23 cellular contexts compared by ENCODE assay signal in genomic region chr16:84159800-84160199, GRCh38. TPM values are rescaled to one million over a fixed set of nuclear protein-coding genes. Genes with fewer than 3 reads are reported as not detected.
A peak's percentile ranks its signal among the peaks of the same experiment; 100 is the strongest.
DNase-seq lines count a peak whose midpoint lies in the region; ATAC-seq, FAIRE-seq and TF ChIP-seq lines count a peak whose summit lies in the region.
"Had no signal": no experiment of that assay in that cellular context is flagged by ENCODE, and none has a peak within 500 bp of the region (broad histone marks: within the 10 kb centered on the region; RNA-seq: fewer than 3 reads in every experiment).

No MANE protein-coding gene starts in this region.

- no peak for TF ChIP-seq CTCF in SK-N-SH (IDR thresholded peaks at IDR 0.05)

- ATAC-seq in SK-N-SH treated with all-trans-retinoic acid at 6 μM for 48 hours, result no peak
- ATAC-seq in HG03280 (IDR thresholded peaks at IDR 0.05; ENCODE audit: unreplicated experiment), result no peak
- ATAC-seq: A549; CD8-positive, alpha-beta T cell; GM12878 had no signal

- no peak for DNase-seq in SK-N-SH
- DNase-seq in medulla oblongata (ENCODE audit: extremely low spot score), result no peak
- DNase-seq: AML-193; CD4-positive, alpha-beta T cell; CD8-positive, alpha-beta T cell; DMS 273 treated with DMSO at 0.1 percent for 48 hours; DMS153; DMS53; DMS79; DND-41; EL; GDM1 had no signal

- peak; percentile 33 for FAIRE-seq in endometrium (lab: Jason Lieb, UNC)
- FAIRE-seq: GM12878, GM12892, GM18507 had no signal

- no peaks in the 10 kb centered on the region for H3F3A ChIP-seq in SK-N-SH (replicated peaks; ENCODE audit: insufficient read depth)

- H3K9me3 ChIP-seq in SK-N-SH, result no peaks in the 10 kb centered on the region
- H3K9me3 ChIP-seq: A549; BLaER1 treated with 17β-estradiol and CSF1 and Interleukin-3, amounts not matched to agents 10 nM and 100 nM had no signal

- 21% methylated on average over 1 of the region's 1 CpG for WGBS in SK-N-SH (ENCODE audit: low lambda C conversion rate)

- TF ChIP-seq EP300 in SK-N-SH (IDR thresholded peaks at IDR 0.05; ENCODE audit: borderline replicate concordance in 1 of 2, low read depth in 1 of 2, low read length in 1 of 2), result no peak

- H3K9ac ChIP-seq in SK-N-SH, result no peak overlapping the region
- H3K9ac ChIP-seq: BLaER1 treated with 17β-estradiol and CSF1 and Interleukin-3, amounts not matched to agents 10 nM and 100 nM had no signal

- H3K27ac ChIP-seq in SK-N-SH (ENCODE audit: low read depth in 2 of 2, low read length in 1 of 2), result no peak overlapping the region
- H3K27ac ChIP-seq: 22Rv1; A549; BLaER1 treated with 17β-estradiol and CSF1 and Interleukin-3, amounts not matched to agents 10 nM and 100 nM; C4-2B had no signal

- no peaks in the 10 kb centered on the region for H4K20me1 ChIP-seq in SK-N-SH (ENCODE audit: insufficient read depth)
- H4K20me1 ChIP-seq: BLaER1 treated with 17β-estradiol and CSF1 and Interleukin-3, amounts not matched to agents 10 nM and 100 nM had no signal

- peaks cover 0 to 2% of the 10 kb centered on the region in 2 experiments; a peak in 1 of 4 replicates for H3K4me1 ChIP-seq in SK-N-SH (ENCODE audit: control insufficient read depth in 1 of 2, insufficient read depth in 2 of 2, low read depth in 1 of 2, low read length in 1 of 2)
- H3K4me1 ChIP-seq: A549 had no signal

- POLR2A ChIA-PET in SK-N-SH (lab: Yijun Ruan, JAX), result no interaction called here

- H3K4me2 ChIP-seq in SK-N-SH, result 0 out of 2 replicates have a peak overlapping the region, but pooled peaks have one; percentile 46
- H3K4me2 ChIP-seq: A549; BLaER1 treated with 17β-estradiol and CSF1 and Interleukin-3, amounts not matched to agents 10 nM and 100 nM had no signal

- peaks cover 21% of the 10 kb centered on the region; the same call in 1 of the 2 replicates for H3K27me3 ChIP-seq in SK-N-SH (ENCODE audit: insufficient read depth)
- H3K27me3 ChIP-seq: BLaER1 treated with 17β-estradiol and CSF1 and Interleukin-3, amounts not matched to agents 10 nM and 100 nM had no signal

- no peak overlapping the region for H2AFZ ChIP-seq in SK-N-SH (ENCODE audit: low read depth)

- H3K36me3 ChIP-seq in SK-N-SH (replicated peaks in 1 of 2; ENCODE audit: control insufficient read depth in 1 of 2, insufficient read depth in 2 of 2, low read length in 1 of 2), result no peaks in the 10 kb centered on the region
- H3K36me3 ChIP-seq: BLaER1 treated with 17β-estradiol and CSF1 and Interleukin-3, amounts not matched to agents 10 nM and 100 nM had no signal

- H3K4me3 ChIP-seq in SK-N-SH (ENCODE audit: low read depth in 2 of 2, low read length in 1 of 2), result no peak overlapping the region
- H3K4me3 ChIP-seq: A549; BLaER1 treated with 17β-estradiol and CSF1 and Interleukin-3, amounts not matched to agents 10 nM and 100 nM; GM12878 had no signal

- H3K79me2 ChIP-seq in SK-N-SH (ENCODE audit: insufficient read depth), result no peaks in the 10 kb centered on the region

- TF ChIP-seq RAD21 in SK-N-SH (IDR thresholded peaks at IDR 0.05; ENCODE audit: low read length), result no peak

- no peaks in the 10 kb centered on the region for H3K9me2 ChIP-seq in SK-N-SH

- CTCF ChIA-PET in SK-N-SH (lab: Yijun Ruan, JAX), result interaction anchor here (1.3 to 1.9 kb wide), 2 partner anchors 15 to 203 kb away, joined by 5 to 6 read pairs; no protein-coding TSS in a partner anchor

TF ChIP-seq in SK-N-SH, 30 proteins besides CTCF, POLR2A, EP300 and RAD21 (continues in another document):
- TF ChIP-seq SMC3 (IDR thresholded peaks at IDR 0.05; ENCODE audit: low read depth, low read length) (no peak), FOXJ3 (CRISPR knock-in tag; IDR thresholded peaks at IDR 0.05) (no peak), USF2 (IDR thresholded peaks at IDR 0.05; ENCODE audit: borderline replicate concordance, low read depth, low read length) (no peak), JUND (IDR thresholded peaks at IDR 0.05) (no peak), RFX5 (IDR thresholded peaks at IDR 0.05; ENCODE audit: low read length) (no peak)
- TF ChIP-seq, protein P1, sequence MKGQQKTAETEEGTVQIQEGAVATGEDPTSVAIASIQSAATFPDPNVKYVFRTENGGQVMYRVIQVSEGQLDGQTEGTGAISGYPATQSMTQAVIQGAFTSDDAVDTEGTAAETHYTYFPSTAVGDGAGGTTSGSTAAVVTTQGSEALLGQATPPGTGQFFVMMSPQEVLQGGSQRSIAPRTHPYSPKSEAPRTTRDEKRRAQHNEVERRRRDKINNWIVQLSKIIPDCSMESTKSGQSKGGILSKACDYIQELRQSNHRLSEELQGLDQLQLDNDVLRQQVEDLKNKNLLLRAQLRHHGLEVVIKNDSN (IDR thresholded peaks at IDR 0.05; ENCODE audit: borderline replicate concordance, low read depth), result no peak

TF ChIP-seq in SK-N-SH treated with all-trans-retinoic acid at 6 μM for 48 hours, 23 proteins besides CTCF, POLR2A, EP300 and RAD21:
- TF ChIP-seq ZNF8 (CRISPR knock-in tag; IDR thresholded peaks at IDR 0.05) (no peak), TOX (CRISPR knock-in tag; IDR thresholded peaks at IDR 0.05; ENCODE audit: borderline replicate concordance) (no peak), ZFP3 (CRISPR knock-in tag; IDR thresholded peaks at IDR 0.05) (no peak), RARB (CRISPR knock-in tag; IDR thresholded peaks at IDR 0.05) (no peak), ZC3H10 (CRISPR knock-in tag; IDR thresholded peaks at IDR 0.05) (no peak), GLIS3 (CRISPR knock-in tag; IDR thresholded peaks at IDR 0.05) (no peak), ZNF70 (CRISPR knock-in tag; IDR thresholded peaks at IDR 0.05) (no peak), BACH2 (CRISPR knock-in tag; IDR thresholded peaks at IDR 0.05; ENCODE audit: borderline replicate concordance) (no peak), SNAI2 (CRISPR knock-in tag; IDR thresholded peaks at IDR 0.05) (no peak), ZNF565 (CRISPR knock-in tag; conservative IDR thresholded peaks at IDR 0.05; ENCODE audit: low read depth) (no peak), ZFP30 (CRISPR knock-in tag; IDR thresholded peaks at IDR 0.05) (no peak), ESRRG (CRISPR knock-in tag; IDR thresholded peaks at IDR 0.05) (no peak)
- TF ChIP-seq, protein P2, sequence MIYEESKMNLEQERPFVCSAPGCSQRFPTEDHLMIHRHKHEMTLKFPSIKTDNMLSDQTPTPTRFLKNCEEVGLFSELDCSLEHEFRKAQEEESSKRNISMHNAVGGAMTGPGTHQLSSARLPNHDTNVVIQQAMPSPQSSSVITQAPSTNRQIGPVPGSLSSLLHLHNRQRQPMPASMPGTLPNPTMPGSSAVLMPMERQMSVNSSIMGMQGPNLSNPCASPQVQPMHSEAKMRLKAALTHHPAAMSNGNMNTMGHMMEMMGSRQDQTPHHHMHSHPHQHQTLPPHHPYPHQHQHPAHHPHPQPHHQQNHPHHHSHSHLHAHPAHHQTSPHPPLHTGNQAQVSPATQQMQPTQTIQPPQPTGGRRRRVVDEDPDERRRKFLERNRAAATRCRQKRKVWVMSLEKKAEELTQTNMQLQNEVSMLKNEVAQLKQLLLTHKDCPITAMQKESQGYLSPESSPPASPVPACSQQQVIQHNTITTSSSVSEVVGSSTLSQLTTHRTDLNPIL (CRISPR knock-in tag; IDR thresholded peaks at IDR 0.05; ENCODE audit: low read depth), result no peak
- TF ChIP-seq, protein P3, sequence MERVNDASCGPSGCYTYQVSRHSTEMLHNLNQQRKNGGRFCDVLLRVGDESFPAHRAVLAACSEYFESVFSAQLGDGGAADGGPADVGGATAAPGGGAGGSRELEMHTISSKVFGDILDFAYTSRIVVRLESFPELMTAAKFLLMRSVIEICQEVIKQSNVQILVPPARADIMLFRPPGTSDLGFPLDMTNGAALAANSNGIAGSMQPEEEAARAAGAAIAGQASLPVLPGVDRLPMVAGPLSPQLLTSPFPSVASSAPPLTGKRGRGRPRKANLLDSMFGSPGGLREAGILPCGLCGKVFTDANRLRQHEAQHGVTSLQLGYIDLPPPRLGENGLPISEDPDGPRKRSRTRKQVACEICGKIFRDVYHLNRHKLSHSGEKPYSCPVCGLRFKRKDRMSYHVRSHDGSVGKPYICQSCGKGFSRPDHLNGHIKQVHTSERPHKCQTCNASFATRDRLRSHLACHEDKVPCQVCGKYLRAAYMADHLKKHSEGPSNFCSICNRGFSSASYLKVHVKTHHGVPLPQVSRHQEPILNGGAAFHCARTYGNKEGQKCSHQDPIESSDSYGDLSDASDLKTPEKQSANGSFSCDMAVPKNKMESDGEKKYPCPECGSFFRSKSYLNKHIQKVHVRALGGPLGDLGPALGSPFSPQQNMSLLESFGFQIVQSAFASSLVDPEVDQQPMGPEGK (CRISPR knock-in tag; IDR thresholded peaks at IDR 0.05; ENCODE audit: borderline replicate concordance), result no peak
- TF ChIP-seq, protein P4, sequence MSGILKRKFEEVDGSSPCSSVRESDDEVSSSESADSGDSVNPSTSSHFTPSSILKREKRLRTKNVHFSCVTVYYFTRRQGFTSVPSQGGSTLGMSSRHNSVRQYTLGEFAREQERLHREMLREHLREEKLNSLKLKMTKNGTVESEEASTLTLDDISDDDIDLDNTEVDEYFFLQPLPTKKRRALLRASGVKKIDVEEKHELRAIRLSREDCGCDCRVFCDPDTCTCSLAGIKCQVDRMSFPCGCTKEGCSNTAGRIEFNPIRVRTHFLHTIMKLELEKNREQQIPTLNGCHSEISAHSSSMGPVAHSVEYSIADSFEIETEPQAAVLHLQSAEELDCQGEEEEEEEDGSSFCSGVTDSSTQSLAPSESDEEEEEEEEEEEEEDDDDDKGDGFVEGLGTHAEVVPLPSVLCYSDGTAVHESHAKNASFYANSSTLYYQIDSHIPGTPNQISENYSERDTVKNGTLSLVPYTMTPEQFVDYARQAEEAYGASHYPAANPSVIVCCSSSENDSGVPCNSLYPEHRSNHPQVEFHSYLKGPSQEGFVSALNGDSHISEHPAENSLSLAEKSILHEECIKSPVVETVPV (CRISPR knock-in tag; IDR thresholded peaks at IDR 0.05), result no peak

RNA-seq across cellular contexts. Expression of gene DNAAF1, which starts 14.7 kb away (rescaled TPM):
- 0.26 and 0.35 TPM in 2 replicates for polyA plus RNA-seq in SK-N-SH (2012; rRNA removed)
- polyA plus RNA-seq in SK-N-SH (2012; cell fraction: cytosol; rRNA removed), result 0.09 TPM in 2 replicates
- polyA plus RNA-seq in SK-N-SH (2012; cell fraction: nucleus; rRNA removed), result 2.1 and 2.2 TPM in 2 replicates
- polyA plus RNA-seq: BJ had no signal

RNA-seq across cellular contexts. Expression of gene HSDL1, which starts 14.8 kb away (rescaled TPM):
- 14.5 and 19.3 TPM in 2 replicates for polyA plus RNA-seq in SK-N-SH (2012; rRNA removed)
- polyA plus RNA-seq in SK-N-SH (2012; cell fraction: cytosol; rRNA removed), result 18.4 and 19.0 TPM in 2 replicates
- 9.7 and 18.6 TPM in 2 replicates for polyA plus RNA-seq in SK-N-SH (2012; cell fraction: nucleus; rRNA removed)

RNA-seq across cellular contexts. Expression of gene TAF1C, which starts 27.1 kb away (rescaled TPM):
- 49.3 and 56.1 TPM in 2 replicates for polyA plus RNA-seq in SK-N-SH (2012; rRNA removed)
- 7.4 and 12.2 TPM in 2 replicates for polyA plus RNA-seq in SK-N-SH (2012; cell fraction: cytosol; rRNA removed)
- polyA plus RNA-seq in SK-N-SH (2012; cell fraction: nucleus; rRNA removed), result 440 and 505 TPM in 2 replicates

RNA-seq across cellular contexts. Expression of gene ADAD2, which starts 31.2 kb away (rescaled TPM):
- polyA plus RNA-seq in SK-N-SH (2012; rRNA removed), result not detected in 2 replicates
- polyA plus RNA-seq in SK-N-SH (2012; cell fraction: cytosol; rRNA removed), result not detected in 2 replicates
- 0.02 and 0.04 TPM in 2 replicates for polyA plus RNA-seq in SK-N-SH (2012; cell fraction: nucleus; rRNA removed)
- polyA plus RNA-seq: A549, BJ had no signal

RNA-seq across cellular contexts. Expression of gene MBTPS1, which starts 43.1 kb away (rescaled TPM):
- polyA plus RNA-seq in SK-N-SH (2012; rRNA removed), result 81.6 and 84.9 TPM in 2 replicates
- polyA plus RNA-seq in SK-N-SH (2012; cell fraction: cytosol; rRNA removed), result 81.9 and 82.5 TPM in 2 replicates
- 140 and 164 TPM in 2 replicates for polyA plus RNA-seq in SK-N-SH (2012; cell fraction: nucleus; rRNA removed)
